In the genomic region with DNA sequence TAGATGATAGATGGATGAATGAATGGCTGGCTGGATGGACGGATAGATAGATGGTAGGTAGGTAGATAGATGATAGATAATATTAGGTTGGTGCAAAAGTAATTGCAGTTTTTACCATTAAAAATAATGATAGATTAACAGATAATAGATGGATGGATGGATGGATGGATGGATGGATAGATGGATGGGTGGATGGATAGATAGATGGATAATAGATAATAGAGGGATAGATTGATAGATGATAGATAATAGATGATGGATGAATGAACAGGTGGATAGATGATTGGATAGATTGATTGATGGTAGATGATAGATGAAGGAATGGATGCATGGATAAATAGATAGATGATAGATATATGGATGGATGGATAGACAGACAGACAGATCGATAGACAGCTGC, we compare ENCODE assay signal across 28 cellular contexts.
"Had no signal": no experiment of that assay in that cellular context is flagged by ENCODE, and none has a peak within 500 bp of the region (broad histone marks: within the 10 kb centered on the region; RNA-seq: fewer than 3 reads in every experiment).

No MANE protein-coding gene starts in this region.

- H3K27ac ChIP-seq: foreskin keratinocyte, heart left ventricle, hepatocyte, neutrophil, pancreas, suprapubic skin, transverse colon, vagina had no signal

- ATAC-seq: foreskin keratinocyte; gastroesophageal sphincter; heart left ventricle; left lobe of liver; mucosa of descending colon; natural killer cell treated with Interleukin-12 subunit alpha and Interleukin-12 subunit beta and Interleukin-15 and Interleukin-18, amount 100 ng/mL, for 72 hours; pancreas; sciatic nerve; stimulated activated effector memory CD8-positive, alpha-beta T cell treated with anti-CD3 and anti-CD28 coated beads, Interleukin-12 subunit alpha, Interleukin-12 subunit beta, amount 100 ng/mL, for 72 hours had no signal

- H2AFZ ChIP-seq: hepatocyte had no signal

- H3K4me2 ChIP-seq: hepatocyte, smooth muscle cell had no signal

- H3K27me3 ChIP-seq: esophagus muscularis mucosa, foreskin keratinocyte, gastroesophageal sphincter, heart left ventricle, hepatocyte, neutrophil, pancreas, suprapubic skin, transverse colon, vagina had no signal

- DNase-seq: cortex of kidney; effector CD4-positive, alpha-beta T cell; foreskin keratinocyte; heart left ventricle; kidney; mucosa of descending colon; naive B cell; stimulated activated CD4-positive, alpha-beta T cell treated with anti-CD3 and anti-CD28 coated beads, Interleukin-12 subunit alpha, Interleukin-12 subunit beta, amount 100 ng/mL, for 4 hours; stimulated activated CD4-positive, alpha-beta T cell treated with anti-CD3 and anti-CD28 coated beads, Interleukin-2, amount 100 ng/mL, for 24 hours; stimulated activated CD4-positive, alpha-beta T cell treated with anti-CD3 and anti-CD28 coated beads, Interleukin-4, amount 100 ng/mL, for 24 hours; transverse colon had no signal

- H3K27ac Mint-ChIP-seq: memory B cell; natural killer cell treated with Interleukin-12 subunit alpha and Interleukin-12 subunit beta and Interleukin-15 and Interleukin-18, amount 100 ng/mL, for 72 hours; progenitor cell of endocrine pancreas; stimulated activated effector memory CD8-positive, alpha-beta T cell treated with anti-CD3 and anti-CD28 coated beads, Interleukin-12 subunit alpha, Interleukin-12 subunit beta, amount 100 ng/mL, for 72 hours; stimulated activated naive CD8-positive, alpha-beta T cell treated with anti-CD3 and anti-CD28 coated beads, Interleukin-15, Interleukin-2, amounts not matched to agents 100 ng/mL and 50 ng/mL, for 24 hours had no signal

- H3K4me3 ChIP-seq: esophagus muscularis mucosa, gastroesophageal sphincter, heart left ventricle, hepatocyte, lung, mucosa of descending colon, pancreas, smooth muscle cell, suprapubic skin, transverse colon, vagina had no signal

- H3K27me3 Mint-ChIP-seq: memory B cell; naive B cell; natural killer cell treated with Interleukin-12 subunit alpha and Interleukin-12 subunit beta and Interleukin-15 and Interleukin-18, amount 100 ng/mL, for 72 hours; progenitor cell of endocrine pancreas; stimulated activated naive CD8-positive, alpha-beta T cell treated with anti-CD3 and anti-CD28 coated beads, Interleukin-15, Interleukin-2, amounts not matched to agents 100 ng/mL and 50 ng/mL, for 24 hours had no signal

- H3K4me1 ChIP-seq: foreskin keratinocyte had no signal

- H3K4me1 Mint-ChIP-seq: memory B cell, naive B cell had no signal

- H3K9me3 Mint-ChIP-seq: memory B cell; naive B cell; natural killer cell treated with Interleukin-12 subunit alpha and Interleukin-12 subunit beta and Interleukin-15 and Interleukin-18, amount 100 ng/mL, for 72 hours; stimulated activated effector memory CD8-positive, alpha-beta T cell treated with anti-CD3 and anti-CD28 coated beads, Interleukin-12 subunit alpha, Interleukin-12 subunit beta, amount 100 ng/mL, for 72 hours; stimulated activated naive CD8-positive, alpha-beta T cell treated with anti-CD3 and anti-CD28 coated beads, Interleukin-15, Interleukin-2, amounts not matched to agents 100 ng/mL and 50 ng/mL, for 24 hours had no signal

- H3K36me3 ChIP-seq: neutrophil had no signal

- H3K4me3 Mint-ChIP-seq: memory B cell; naive B cell; natural killer cell treated with Interleukin-12 subunit alpha and Interleukin-12 subunit beta and Interleukin-15 and Interleukin-18, amount 100 ng/mL, for 72 hours; neural crest cell; stimulated activated effector memory CD8-positive, alpha-beta T cell treated with anti-CD3 and anti-CD28 coated beads, Interleukin-12 subunit alpha, Interleukin-12 subunit beta, amount 100 ng/mL, for 72 hours; stimulated activated naive CD8-positive, alpha-beta T cell treated with anti-CD3 and anti-CD28 coated beads, Interleukin-15, Interleukin-2, amounts not matched to agents 100 ng/mL and 50 ng/mL, for 24 hours had no signal
